Comparison of ENCODE assay signal across 18 cellular contexts in genomic region chr7:93040355-93040754, GRCh38.
"Had no signal": no experiment of that assay in that cellular context is flagged by ENCODE, and none has a peak within 500 bp of the region (broad histone marks: within the 10 kb centered on the region; RNA-seq: fewer than 3 reads in every experiment).

No MANE protein-coding gene starts in this region.

- H3K4me1 ChIP-seq: parathyroid adenoma, psoas muscle, testis had no signal

- H3K27ac ChIP-seq: hepatocyte, parathyroid adenoma, psoas muscle, testis, vagina had no signal

- H3K27me3 ChIP-seq: hepatocyte, testis, vagina had no signal

- H3K4me3 ChIP-seq: hepatocyte, psoas muscle, testis, vagina had no signal

- H3K27me3 Mint-ChIP-seq: activated naive CD8-positive, alpha-beta T cell had no signal

- ATAC-seq: activated CD4-positive, alpha-beta T cell treated with anti-CD3 and anti-CD28 coated beads for 36 hours; psoas muscle had no signal

- H3K27ac Mint-ChIP-seq: activated CD4-positive, alpha-beta T cell treated with anti-CD3 and anti-CD28 coated beads for 36 hours; activated naive CD8-positive, alpha-beta T cell; T-helper 2 cell treated with Interferon-gamma antibody and Interleukin-4, amounts not matched to agents 5 μg/mL and 100 μg/mL, for 36 hours; type B pancreatic cell had no signal

- DNase-seq: activated CD4-positive, alpha-beta T cell treated with anti-CD3 and anti-CD28 coated beads for 36 hours; activated CD4-positive, alpha-beta T cell treated with anti-CD3 and anti-CD28 coated beads, Interleukin-2, amount 50 U/mL, for 4 hours; activated CD4-positive, CD25-positive, alpha-beta regulatory T cell; activated CD8-positive, alpha-beta memory T cell treated with anti-CD3 and anti-CD28 coated beads for 24 hours; activated effector memory CD4-positive, alpha-beta T cell treated with Interleukin-2 at 50 U/mL for 16 hours; activated naive CD4-positive, alpha-beta T cell treated with Interleukin-2 at 50 U/mL for 16 hours; anterior cingulate cortex; effector CD8-positive, alpha-beta T cell; occipital lobe; psoas muscle; stimulated activated naive CD4-positive, alpha-beta T cell treated with Interleukin-2 at 50 U/mL for 16 hours; testis had no signal

- H3K36me3 ChIP-seq: vagina had no signal

- H3K9me3 ChIP-seq: psoas muscle, testis, vagina had no signal

- H3K36me3 Mint-ChIP-seq: type B pancreatic cell had no signal

- H3K4me3 Mint-ChIP-seq: activated CD4-positive, alpha-beta T cell treated with anti-CD3 and anti-CD28 coated beads for 36 hours; activated naive CD8-positive, alpha-beta T cell; T-helper 2 cell treated with Interferon-gamma antibody and Interleukin-4, amounts not matched to agents 5 μg/mL and 100 μg/mL, for 36 hours; type B pancreatic cell had no signal

- H3K9me3 Mint-ChIP-seq: T-helper 2 cell treated with Interferon-gamma antibody and Interleukin-4, amounts not matched to agents 5 μg/mL and 100 μg/mL, for 36 hours; type B pancreatic cell had no signal
